9 cellular contexts compared by ENCODE assay signal in genomic region chr19:18896421-18896841, GRCh38. TPM values are rescaled to one million over a fixed set of nuclear protein-coding genes. Genes with fewer than 3 reads are reported as not detected.
DNase-seq lines count a peak whose midpoint lies in the region; ATAC-seq and TF ChIP-seq lines count a peak whose summit lies in the region.
"Had no signal": no experiment of that assay in that cellular context is flagged by ENCODE, and none has a peak within 500 bp of the region (broad histone marks: within the 10 kb centered on the region; RNA-seq: fewer than 3 reads in every experiment).

No MANE protein-coding gene starts in this region.

- 0 out of 2 replicates have a peak, but pooled peaks have one; percentile 9 for TF ChIP-seq CTCF in BJ (IDR thresholded peaks at IDR 0.05; ENCODE audit: insufficient read depth, low read depth, low read length)
- no peak for TF ChIP-seq CTCF in HL-60 (IDR thresholded peaks at IDR 0.05; ENCODE audit: insufficient read depth, low read length)
- no peak for TF ChIP-seq CTCF in nephron progenitor cell (IDR thresholded peaks at IDR 0.05)

- no peak overlapping the region for H3K27ac Mint-ChIP-seq in nephron progenitor cell

- H3K27me3 ChIP-seq in BJ (ENCODE audit: control insufficient read depth, insufficient read depth, low read length) (peaks cover 7% of the 10 kb centered on the region), HL-60 (ENCODE audit: insufficient read depth, poor library complexity, severe bottlenecking) (peaks cover 18% of the 10 kb centered on the region), SJCRH30 (no peaks in the 10 kb centered on the region)

- peak overlapping the region; percentile 83 for H3K4me3 Mint-ChIP-seq in nephron progenitor cell

- no peak overlapping the region for H3K27ac ChIP-seq in HL-60 (replicated peaks)
- H3K27ac ChIP-seq in caudate nucleus (ENCODE audit: low read depth, low read length): peak overlapping the region; percentile 87
- H3K27ac ChIP-seq in SJCRH30: no peak overlapping the region

- H3K9me3 ChIP-seq in SJCRH30 (replicated peaks): no peaks in the 10 kb centered on the region

- DNase-seq in BJ (ENCODE audit: low read depth): no peak
- DNase-seq in HL-60 (ENCODE audit: low read depth in 1 of 2, low spot score in 1 of 2): peak in 1 of 2 experiments; percentile 38
- DNase-seq in caudate nucleus (lab: John Stamatoyannopoulos, UW): peak in 33 of 61 donors; percentile 7 to 71 (median 35)
- no peak for DNase-seq in nephron progenitor cell
- DNase-seq in SJCRH30: no peak
- DNase-seq in effector CD8-positive, alpha-beta T cell (lab: John Stamatoyannopoulos, UW): no peak
- DNase-seq: activated CD4-positive, alpha-beta T cell treated with anti-CD3 and anti-CD28 coated beads, Interleukin-2, amount 50 U/mL, for 1 hour had no signal

- H3K4me3 ChIP-seq in BJ (ENCODE audit: low read depth, low read length) (no peak overlapping the region), HL-60 (replicated peaks; ENCODE audit: insufficient read depth, low read length) (0 out of 2 replicates have a peak overlapping the region, but pooled peaks have one; percentile 6), SJCRH30 (no peak overlapping the region)

- no peak for ATAC-seq in HG03469 (IDR thresholded peaks at IDR 0.05; ENCODE audit: unreplicated experiment)
- ATAC-seq in GM19023 (IDR thresholded peaks at IDR 0.05; ENCODE audit: unreplicated experiment): no peak

- H3K27me3 Mint-ChIP-seq in nephron progenitor cell (ENCODE audit: low read depth, poor library complexity): peaks cover 6% of the 10 kb centered on the region

- H3K36me3 Mint-ChIP-seq in nephron progenitor cell (ENCODE audit: low read depth): peaks cover 9% of the 10 kb centered on the region

- CTCF ChIA-PET in BJ (lab: Yijun Ruan, JAX): interaction anchor here (0.6 to 4.7 kb wide), 2 partner anchors 54 to 91 kb away, joined by 3 to 33 read pairs; no protein-coding TSS in a partner anchor

- POLR2A ChIA-PET in BJ (lab: Charles Lee): no interaction called here

- peaks cover 11% of the 10 kb centered on the region for H3K36me3 ChIP-seq in BJ (ENCODE audit: control insufficient read depth, insufficient read depth, low read length)
- peaks cover 4% of the 10 kb centered on the region; the same call in 1 of the 2 replicates for H3K36me3 ChIP-seq in SJCRH30

- no peaks in the 10 kb centered on the region for H3K9me3 Mint-ChIP-seq in nephron progenitor cell

- peaks cover 9% of the 10 kb centered on the region for H3K4me1 Mint-ChIP-seq in nephron progenitor cell

- peaks cover 17% of the 10 kb centered on the region for H3K4me1 ChIP-seq in SJCRH30

RNA-seq across cellular contexts. Expression of gene CERS1, which starts 0.5 kb away (rescaled TPM):
- polyA plus RNA-seq in BJ (2011; rRNA removed): 0.39 and 0.83 TPM in 2 replicates
- 0.57 and 0.82 TPM in 2 replicates for polyA minus RNA-seq in BJ (2011; rRNA and poly(A)+ RNA removed)
- 6.1 TPM in 2 replicates for total RNA-seq in SJCRH30 (2014; rRNA removed; shearing (Covaris generic))

RNA-seq across cellular contexts. Expression of gene COPE, which starts 22.8 kb away (rescaled TPM):
- polyA plus RNA-seq in BJ (2011; rRNA removed): 161 and 309 TPM in 2 replicates
- polyA minus RNA-seq in BJ (2011; rRNA and poly(A)+ RNA removed): 159 and 265 TPM in 2 replicates
- 120 and 134 TPM in 2 replicates for total RNA-seq in SJCRH30 (2014; rRNA removed; shearing (Covaris generic))

RNA-seq across cellular contexts. Expression of gene DDX49, which starts 23.1 kb away (rescaled TPM):
- 45.0 and 70.0 TPM in 2 replicates for polyA plus RNA-seq in BJ (2011; rRNA removed)
- polyA minus RNA-seq in BJ (2011; rRNA and poly(A)+ RNA removed): 28.9 and 72.6 TPM in 2 replicates
- 41.8 and 42.9 TPM in 2 replicates for total RNA-seq in SJCRH30 (2014; rRNA removed; shearing (Covaris generic))

RNA-seq across cellular contexts. Expression of gene HOMER3, which starts 44.6 kb away (rescaled TPM):
- polyA plus RNA-seq in BJ (2011; rRNA removed): 44.7 and 55.3 TPM in 2 replicates
- polyA minus RNA-seq in BJ (2011; rRNA and poly(A)+ RNA removed): 46.1 and 55.1 TPM in 2 replicates
- total RNA-seq in SJCRH30 (2014; rRNA removed; shearing (Covaris generic)): 23.9 and 28.1 TPM in 2 replicates

Comparison
In these comparisons a context has a peak if more than half of its experiments do, and no peak if none do; other contexts are left out.
1. DNase-seq: peak in caudate nucleus (33 of 61); none in BJ (single experiment), nephron progenitor cell (single experiment), SJCRH30 (0 of 2) and effector CD8-positive, alpha-beta T cell (single experiment).